Comparison of ENCODE assay signal across 1 cellular context in the genomic region with DNA sequence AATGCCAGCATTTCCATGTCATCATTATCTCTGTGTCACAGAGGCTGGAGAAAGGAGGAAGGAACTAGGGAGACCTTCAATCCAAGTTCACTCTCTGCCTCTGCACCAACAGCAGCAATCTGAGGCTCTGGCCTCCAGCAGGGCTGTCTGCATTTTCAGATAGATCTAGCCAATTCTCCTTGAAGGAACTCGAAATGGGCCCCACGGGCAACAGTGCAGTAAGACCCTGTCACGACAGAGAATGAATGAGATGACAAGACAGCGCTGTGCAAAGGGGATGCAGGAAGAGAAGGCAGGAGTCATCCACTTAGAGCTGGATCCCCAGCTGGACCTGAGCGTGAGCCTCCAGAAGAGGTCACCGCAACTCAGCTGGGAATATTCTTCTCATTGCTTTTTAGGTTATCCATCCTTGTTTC.
TF ChIP-seq lines count a peak whose summit lies in the region.

No MANE protein-coding gene starts in this region.

TF ChIP-seq in SK-N-SH, 30 proteins besides CTCF, POLR2A, EP300 and RAD21 (continued from another document):
- TF ChIP-seq, protein P1, sequence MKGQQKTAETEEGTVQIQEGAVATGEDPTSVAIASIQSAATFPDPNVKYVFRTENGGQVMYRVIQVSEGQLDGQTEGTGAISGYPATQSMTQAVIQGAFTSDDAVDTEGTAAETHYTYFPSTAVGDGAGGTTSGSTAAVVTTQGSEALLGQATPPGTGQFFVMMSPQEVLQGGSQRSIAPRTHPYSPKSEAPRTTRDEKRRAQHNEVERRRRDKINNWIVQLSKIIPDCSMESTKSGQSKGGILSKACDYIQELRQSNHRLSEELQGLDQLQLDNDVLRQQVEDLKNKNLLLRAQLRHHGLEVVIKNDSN (IDR thresholded peaks at IDR 0.05; ENCODE audit: borderline replicate concordance, low read depth): no peak
TF ChIP-seq in SK-N-SH: peak in this region for 0.
